ENCODE assay signal across 26 cellular contexts in genomic region chr6:81575446-81575845, GRCh38.
DNase-seq lines count a peak whose midpoint lies in the region; ATAC-seq and TF ChIP-seq lines count a peak whose summit lies in the region.
"Had no signal": no experiment of that assay in that cellular context is flagged by ENCODE, and none has a peak within 500 bp of the region (broad histone marks: within the 10 kb centered on the region; RNA-seq: fewer than 3 reads in every experiment).

No MANE protein-coding gene starts in this region.

- no peaks in the 10 kb centered on the region for H3K27me3 ChIP-seq in heart left ventricle
- H3K27me3 ChIP-seq in SK-N-SH (ENCODE audit: insufficient read depth): no peaks in the 10 kb centered on the region
- H3K27me3 ChIP-seq: adrenal gland, BE2C, SJSA1, suprapubic skin had no signal

- intact Hi-C loops in left ventricle myocardium superior (cut with micrococcal nuclease) (no loop called here), heart left ventricle (cut with DNase I) (no loop called here)

- no peaks in the 10 kb centered on the region for H3F3A ChIP-seq in SK-N-SH (replicated peaks; ENCODE audit: insufficient read depth)

- H3K27ac ChIP-seq in heart left ventricle (peak overlapping the region in 2 of 12 donors; percentile 1 to 14), SK-N-SH (ENCODE audit: low read depth in 2 of 2, low read length in 1 of 2) (no peak overlapping the region)
- H3K27ac ChIP-seq: adrenal gland, SJSA1, suprapubic skin, VCaP had no signal

- in situ Hi-C loops in astrocyte of the spinal cord (cut with HindIII; ENCODE audit: low sequenced_read_pairs): no loop called here

- H3K36me3 ChIP-seq in heart left ventricle (no peaks in the 10 kb centered on the region), SK-N-SH (replicated peaks in 1 of 2; ENCODE audit: control insufficient read depth in 1 of 2, insufficient read depth in 2 of 2, low read length in 1 of 2) (no peaks in the 10 kb centered on the region)
- H3K36me3 ChIP-seq: adrenal gland, BE2C, SJSA1, suprapubic skin had no signal

- H3K4me3 ChIP-seq in heart left ventricle (no peak overlapping the region), astrocyte of the spinal cord (ENCODE audit: low read depth, low read length) (no peak overlapping the region), SK-N-SH (ENCODE audit: low read depth in 2 of 2, low read length in 1 of 2) (no peak overlapping the region)
- H3K4me3 ChIP-seq: adrenal gland, SJSA1, suprapubic skin had no signal

- TF ChIP-seq EP300 in SK-N-SH (IDR thresholded peaks at IDR 0.05; ENCODE audit: borderline replicate concordance in 1 of 2, low read depth in 1 of 2, low read length in 1 of 2): no peak

- no peak overlapping the region for H3K4me2 ChIP-seq in SK-N-SH

- H3K4me1 ChIP-seq in heart left ventricle: peaks cover 0 to 17% (median 2%) of the 10 kb centered on the region in 12 donors
- H3K4me1 ChIP-seq in SK-N-SH (ENCODE audit: control insufficient read depth in 1 of 2, insufficient read depth in 2 of 2, low read depth in 1 of 2, low read length in 1 of 2): no peaks in the 10 kb centered on the region; a peak in 1 of 4 replicates
- H3K4me1 ChIP-seq: adrenal gland, SJSA1, suprapubic skin had no signal

- H3K9me2 ChIP-seq in SK-N-SH: no peaks in the 10 kb centered on the region

- TF ChIP-seq POLR2A in heart left ventricle (IDR thresholded peaks at IDR 0.05): no peak

- no peak overlapping the region for H3K9ac ChIP-seq in SK-N-SH

- DNase-seq in left ventricle myocardium superior (no peak), heart left ventricle (no peak), astrocyte of the spinal cord (ENCODE audit: low read depth, low spot score) (peak; percentile 2), myocyte (ENCODE audit: low read depth) (peak; percentile 59), NCI-H748 (lab: John Stamatoyannopoulos, UW; ENCODE audit: unreplicated experiment) (no peak), SK-N-SH (no peak), hippocampal formation (lab: John Stamatoyannopoulos, UW) (no peak)
- DNase-seq: activated CD4-positive, alpha-beta T cell treated with anti-CD3 and anti-CD28 coated beads for 36 hours; activated CD8-positive, alpha-beta memory T cell treated with anti-CD3 and anti-CD28 coated beads, Interleukin-2, amount 50 U/mL, for 48 hours; activated CD8-positive, alpha-beta T cell treated with anti-CD3 and anti-CD28 coated beads for 36 hours; activated naive CD4-positive, alpha-beta T cell treated with anti-CD3 and anti-CD28 coated beads for 36 hours; adrenal gland; BE2C; DMS 273 treated with DMSO at 0.1 percent for 48 hours; midbrain; natural killer cell; NCI-H146; NCI-H2107; stimulated activated naive B cell treated with anti-CD40 and anti-IgM and Interleukin-4, amounts not matched to agents 10 μg/mL and 1 μg/mL and 100 μg/mL, for 72 hours; T1000 had no signal

- ATAC-seq in left ventricle myocardium superior: peak; percentile 42
- ATAC-seq in heart left ventricle: no peak
- no peak for ATAC-seq in HG03039 (IDR thresholded peaks at IDR 0.05; ENCODE audit: unreplicated experiment)
- ATAC-seq: activated CD4-positive, alpha-beta T cell treated with anti-CD3 and anti-CD28 coated beads for 36 hours; activated CD8-positive, alpha-beta T cell treated with anti-CD3 and anti-CD28 coated beads for 36 hours; HCT116; left lobe of liver; natural killer cell; stimulated activated naive B cell treated with anti-CD40 and anti-IgM and Interleukin-4, amounts not matched to agents 10 μg/mL and 1 μg/mL and 100 μg/mL, for 72 hours had no signal

- no peak for TF ChIP-seq RAD21 in SK-N-SH (IDR thresholded peaks at IDR 0.05; ENCODE audit: low read length)

- H2AFZ ChIP-seq in SK-N-SH (ENCODE audit: low read depth): no peak overlapping the region

- no peaks in the 10 kb centered on the region for H3K9me3 ChIP-seq in heart left ventricle
- no peaks in the 10 kb centered on the region for H3K9me3 ChIP-seq in SK-N-SH
- H3K9me3 ChIP-seq: adrenal gland, BE2C, SJSA1, suprapubic skin had no signal

- POLR2A ChIA-PET in SK-N-SH (lab: Yijun Ruan, JAX): no interaction called here

- no peaks in the 10 kb centered on the region for H3K79me2 ChIP-seq in SK-N-SH (ENCODE audit: insufficient read depth)

- H4K20me1 ChIP-seq in SK-N-SH (ENCODE audit: insufficient read depth): no peaks in the 10 kb centered on the region

- CTCF ChIA-PET in SK-N-SH (lab: Yijun Ruan, JAX): no interaction called here

- TF ChIP-seq CTCF in heart left ventricle (IDR thresholded peaks at IDR 0.05) (no peak), astrocyte of the spinal cord (IDR thresholded peaks at IDR 0.05; ENCODE audit: low read depth, low read length) (no peak), SK-N-SH (IDR thresholded peaks at IDR 0.05) (no peak)

TF ChIP-seq in SK-N-SH, 30 proteins besides CTCF, POLR2A, EP300 and RAD21:
- no peak for TF ChIP-seq NFIC (IDR thresholded peaks at IDR 0.05; ENCODE audit: borderline replicate concordance)
- no peak for TF ChIP-seq RFX5 (IDR thresholded peaks at IDR 0.05; ENCODE audit: low read length)
- no peak for TF ChIP-seq TCF12 (IDR thresholded peaks at IDR 0.05)
- no peak for TF ChIP-seq SMC3 (IDR thresholded peaks at IDR 0.05; ENCODE audit: low read depth, low read length)
TF ChIP-seq in SK-N-SH: peak in this region for 0.

Comparison
In these comparisons a context has a peak if more than half of its experiments do, and no peak if none do; other contexts are left out.
1. DNase-seq: peak in astrocyte of the spinal cord (single experiment) and myocyte (single experiment); none in left ventricle myocardium superior (single experiment), heart left ventricle (0 of 5), NCI-H748 (single experiment), SK-N-SH (single experiment) and hippocampal formation (0 of 2).